In genomic region chr7:116930156-116930913, GRCh38 we compare ENCODE assay signal across 8 cellular contexts. TPM values are rescaled to one million over a fixed set of nuclear protein-coding genes. Genes with fewer than 3 reads are reported as not detected.
DNase-seq lines count a peak whose midpoint lies in the region; ATAC-seq and TF ChIP-seq lines count a peak whose summit lies in the region.

No MANE protein-coding gene starts in this region.

- peak; percentile 81 for ATAC-seq in GM21381 (IDR thresholded peaks at IDR 0.05; ENCODE audit: unreplicated experiment)
- peak; percentile 94 for ATAC-seq in activated CD8-positive, alpha-beta memory T cell treated with anti-CD3 and anti-CD28 coated beads, Interleukin-2, amount 10 ng/mL, durations not matched to agents 7 days and 5 days

- DNase-seq in Caki2 (ENCODE audit: low read depth): peak; percentile 47
- peak; percentile 76 for DNase-seq in HT1080 (ENCODE audit: low read depth)
- peak; percentile 79 for DNase-seq in NT2/D1 (ENCODE audit: low read depth, low spot score)
- peak; percentile 84 for DNase-seq in activated CD8-positive, alpha-beta memory T cell treated with anti-CD3 and anti-CD28 coated beads, Interleukin-2, amount 10 ng/mL, durations not matched to agents 7 days and 5 days
- peak; percentile 77 for DNase-seq in epithelial cell of esophagus (ENCODE audit: low read depth)
- DNase-seq in myocyte (ENCODE audit: low read depth): peak; percentile 86
- peak; percentile 58 for DNase-seq in stimulated activated CD8-positive, alpha-beta memory T cell treated with anti-CD3 and anti-CD28 coated beads, Interleukin-7, amount 100 ng/mL, for 24 hours (ENCODE audit: low read depth)

- no peak overlapping the region for H3K4me3 ChIP-seq in NT2/D1 (ENCODE audit: insufficient read length, low read depth)
- H3K4me3 ChIP-seq in epithelial cell of esophagus (ENCODE audit: low read length): no peak overlapping the region

- no peaks in the 10 kb centered on the region for H3K9me3 Mint-ChIP-seq in activated CD8-positive, alpha-beta memory T cell treated with anti-CD3 and anti-CD28 coated beads, Interleukin-2, amount 10 ng/mL, durations not matched to agents 7 days and 5 days (ENCODE audit: low read depth)

- in situ Hi-C loops in Caki2 (cut with HindIII; ENCODE audit: low pct_unique_long_range_greater_than_20kb, low sequenced_read_pairs): no loop called here

- H3K36me3 Mint-ChIP-seq in activated CD8-positive, alpha-beta memory T cell treated with anti-CD3 and anti-CD28 coated beads, Interleukin-2, amount 10 ng/mL, durations not matched to agents 7 days and 5 days: no peaks in the 10 kb centered on the region

- H3K9ac ChIP-seq in NT2/D1 (ENCODE audit: insufficient read length, low read depth): no peak overlapping the region

- H3K4me1 Mint-ChIP-seq in activated CD8-positive, alpha-beta memory T cell treated with anti-CD3 and anti-CD28 coated beads, Interleukin-2, amount 10 ng/mL, durations not matched to agents 7 days and 5 days: peaks cover 6% of the 10 kb centered on the region

- no peaks in the 10 kb centered on the region for H3K36me3 ChIP-seq in NT2/D1 (ENCODE audit: insufficient read depth, insufficient read length, low read length)

- peaks cover 9% of the 10 kb centered on the region for H3K27me3 ChIP-seq in NT2/D1 (ENCODE audit: insufficient read depth, insufficient read length)

- peaks cover 11% of the 10 kb centered on the region for H3K27me3 Mint-ChIP-seq in activated CD8-positive, alpha-beta memory T cell treated with anti-CD3 and anti-CD28 coated beads, Interleukin-2, amount 10 ng/mL, durations not matched to agents 7 days and 5 days

- peak; percentile 91 for TF ChIP-seq CTCF in epithelial cell of esophagus (IDR thresholded peaks at IDR 0.05; ENCODE audit: insufficient read depth, low read depth, low read length, missing control alignments)

- no peaks in the 10 kb centered on the region for H3K9me3 ChIP-seq in NT2/D1 (ENCODE audit: insufficient read depth, low read length)

- no peak overlapping the region for H3K4me3 Mint-ChIP-seq in activated CD8-positive, alpha-beta memory T cell treated with anti-CD3 and anti-CD28 coated beads, Interleukin-2, amount 10 ng/mL, durations not matched to agents 7 days and 5 days

- no peak overlapping the region for H3K27ac Mint-ChIP-seq in activated CD8-positive, alpha-beta memory T cell treated with anti-CD3 and anti-CD28 coated beads, Interleukin-2, amount 10 ng/mL, durations not matched to agents 7 days and 5 days

- no peaks in the 10 kb centered on the region for H3K4me1 ChIP-seq in NT2/D1 (ENCODE audit: insufficient read depth, insufficient read length)

- CTCF ChIA-PET in activated CD8-positive, alpha-beta memory T cell treated with anti-CD3 and anti-CD28 coated beads, Interleukin-2, amount 10 ng/mL, durations not matched to agents 7 days and 5 days (lab: Charles Lee): interaction anchor here (0.7 to 2.1 kb wide), 27 partner anchors 10 to 205 kb away, joined by 3 to 33 read pairs (median 4); partner anchors contain the start of gene ST7

RNA-seq across cellular contexts. Expression of gene ST7, which starts 23.0 kb away (rescaled TPM):
- 12.7 and 22.6 TPM in 2 replicates for total RNA-seq in Caki2 (2014; rRNA removed; shearing (Covaris generic); ENCODE audit: low replicate concordance)
- 15.1 and 22.6 TPM in 2 replicates for total RNA-seq in HT1080 (2014; rRNA removed; shearing (Covaris generic))
- 15.5 and 17.7 TPM in 2 replicates for polyA plus RNA-seq in HT1080 (2015; cell fraction: cytosol; rRNA removed)
- 23.4 and 23.9 TPM in 2 replicates for polyA plus RNA-seq in HT1080 (2015; cell fraction: nucleus; rRNA removed)
- 10 to 100 TPM in 1 of 2 experiments, 1 to 10 TPM in 1; 7.2 to 12.8 TPM for total RNA-seq in activated CD8-positive, alpha-beta memory T cell treated with anti-CD3 and anti-CD28 coated beads, Interleukin-2, amount 10 ng/mL, durations not matched to agents 7 days and 5 days
- total RNA-seq in myocyte: 17.4 and 26.2 TPM in 2 replicates
- polyA plus RNA-seq in myocyte (2012): 17.3 TPM
